Comparison of ENCODE assay signal across 1 cellular context in the genomic region with DNA sequence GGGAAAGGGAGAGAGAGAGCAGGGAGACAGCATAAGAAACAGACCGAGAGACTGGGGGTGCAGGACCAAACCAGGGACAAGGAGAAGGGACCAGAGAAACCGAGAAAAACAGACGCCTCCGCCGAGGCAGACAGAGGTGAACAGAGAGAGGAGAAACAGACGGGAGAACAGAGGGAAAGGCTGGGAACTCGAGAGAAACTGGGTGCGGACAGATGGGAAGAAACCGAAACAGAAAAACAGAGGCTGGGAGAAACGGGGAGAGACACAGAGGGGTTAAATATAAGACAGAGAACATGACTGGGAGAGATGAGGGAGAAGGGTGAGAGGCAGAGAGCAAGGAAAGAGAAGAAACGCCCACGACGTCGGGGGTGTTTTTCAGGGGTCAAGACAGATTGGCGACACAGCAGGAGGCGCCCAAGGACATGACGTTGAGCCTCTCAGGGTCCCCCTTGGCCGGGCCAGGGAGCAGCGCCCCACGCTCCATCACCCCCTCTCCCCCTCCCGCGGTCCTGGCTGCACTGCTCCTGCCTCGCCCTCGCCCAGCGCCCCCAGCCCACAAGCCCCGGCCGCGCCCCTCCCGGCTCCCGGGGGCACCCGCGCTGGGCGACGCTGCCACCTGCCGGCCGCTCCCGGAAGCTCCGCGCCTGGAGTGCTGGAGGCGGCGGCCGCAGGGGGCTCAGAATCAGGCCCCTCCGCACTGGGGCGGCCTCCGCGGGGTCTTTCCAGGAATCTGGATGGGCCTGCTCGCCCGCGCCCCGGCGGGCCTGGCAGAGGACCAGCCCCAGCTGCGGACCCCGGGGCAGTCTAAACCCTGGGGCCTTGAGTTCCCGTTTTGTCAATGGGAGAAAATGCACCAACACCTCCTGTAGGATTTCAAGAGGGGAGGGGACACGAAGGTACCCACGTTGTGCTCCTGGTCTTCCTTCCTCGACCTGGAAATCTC.
TF ChIP-seq lines count a peak whose summit lies in the region.

No MANE protein-coding gene starts in this region.

TF ChIP-seq in K562, 482 proteins besides CTCF, POLR2A, EP300 and RAD21 (continued from another document and continues in another):
- TF ChIP-seq, protein P1, sequence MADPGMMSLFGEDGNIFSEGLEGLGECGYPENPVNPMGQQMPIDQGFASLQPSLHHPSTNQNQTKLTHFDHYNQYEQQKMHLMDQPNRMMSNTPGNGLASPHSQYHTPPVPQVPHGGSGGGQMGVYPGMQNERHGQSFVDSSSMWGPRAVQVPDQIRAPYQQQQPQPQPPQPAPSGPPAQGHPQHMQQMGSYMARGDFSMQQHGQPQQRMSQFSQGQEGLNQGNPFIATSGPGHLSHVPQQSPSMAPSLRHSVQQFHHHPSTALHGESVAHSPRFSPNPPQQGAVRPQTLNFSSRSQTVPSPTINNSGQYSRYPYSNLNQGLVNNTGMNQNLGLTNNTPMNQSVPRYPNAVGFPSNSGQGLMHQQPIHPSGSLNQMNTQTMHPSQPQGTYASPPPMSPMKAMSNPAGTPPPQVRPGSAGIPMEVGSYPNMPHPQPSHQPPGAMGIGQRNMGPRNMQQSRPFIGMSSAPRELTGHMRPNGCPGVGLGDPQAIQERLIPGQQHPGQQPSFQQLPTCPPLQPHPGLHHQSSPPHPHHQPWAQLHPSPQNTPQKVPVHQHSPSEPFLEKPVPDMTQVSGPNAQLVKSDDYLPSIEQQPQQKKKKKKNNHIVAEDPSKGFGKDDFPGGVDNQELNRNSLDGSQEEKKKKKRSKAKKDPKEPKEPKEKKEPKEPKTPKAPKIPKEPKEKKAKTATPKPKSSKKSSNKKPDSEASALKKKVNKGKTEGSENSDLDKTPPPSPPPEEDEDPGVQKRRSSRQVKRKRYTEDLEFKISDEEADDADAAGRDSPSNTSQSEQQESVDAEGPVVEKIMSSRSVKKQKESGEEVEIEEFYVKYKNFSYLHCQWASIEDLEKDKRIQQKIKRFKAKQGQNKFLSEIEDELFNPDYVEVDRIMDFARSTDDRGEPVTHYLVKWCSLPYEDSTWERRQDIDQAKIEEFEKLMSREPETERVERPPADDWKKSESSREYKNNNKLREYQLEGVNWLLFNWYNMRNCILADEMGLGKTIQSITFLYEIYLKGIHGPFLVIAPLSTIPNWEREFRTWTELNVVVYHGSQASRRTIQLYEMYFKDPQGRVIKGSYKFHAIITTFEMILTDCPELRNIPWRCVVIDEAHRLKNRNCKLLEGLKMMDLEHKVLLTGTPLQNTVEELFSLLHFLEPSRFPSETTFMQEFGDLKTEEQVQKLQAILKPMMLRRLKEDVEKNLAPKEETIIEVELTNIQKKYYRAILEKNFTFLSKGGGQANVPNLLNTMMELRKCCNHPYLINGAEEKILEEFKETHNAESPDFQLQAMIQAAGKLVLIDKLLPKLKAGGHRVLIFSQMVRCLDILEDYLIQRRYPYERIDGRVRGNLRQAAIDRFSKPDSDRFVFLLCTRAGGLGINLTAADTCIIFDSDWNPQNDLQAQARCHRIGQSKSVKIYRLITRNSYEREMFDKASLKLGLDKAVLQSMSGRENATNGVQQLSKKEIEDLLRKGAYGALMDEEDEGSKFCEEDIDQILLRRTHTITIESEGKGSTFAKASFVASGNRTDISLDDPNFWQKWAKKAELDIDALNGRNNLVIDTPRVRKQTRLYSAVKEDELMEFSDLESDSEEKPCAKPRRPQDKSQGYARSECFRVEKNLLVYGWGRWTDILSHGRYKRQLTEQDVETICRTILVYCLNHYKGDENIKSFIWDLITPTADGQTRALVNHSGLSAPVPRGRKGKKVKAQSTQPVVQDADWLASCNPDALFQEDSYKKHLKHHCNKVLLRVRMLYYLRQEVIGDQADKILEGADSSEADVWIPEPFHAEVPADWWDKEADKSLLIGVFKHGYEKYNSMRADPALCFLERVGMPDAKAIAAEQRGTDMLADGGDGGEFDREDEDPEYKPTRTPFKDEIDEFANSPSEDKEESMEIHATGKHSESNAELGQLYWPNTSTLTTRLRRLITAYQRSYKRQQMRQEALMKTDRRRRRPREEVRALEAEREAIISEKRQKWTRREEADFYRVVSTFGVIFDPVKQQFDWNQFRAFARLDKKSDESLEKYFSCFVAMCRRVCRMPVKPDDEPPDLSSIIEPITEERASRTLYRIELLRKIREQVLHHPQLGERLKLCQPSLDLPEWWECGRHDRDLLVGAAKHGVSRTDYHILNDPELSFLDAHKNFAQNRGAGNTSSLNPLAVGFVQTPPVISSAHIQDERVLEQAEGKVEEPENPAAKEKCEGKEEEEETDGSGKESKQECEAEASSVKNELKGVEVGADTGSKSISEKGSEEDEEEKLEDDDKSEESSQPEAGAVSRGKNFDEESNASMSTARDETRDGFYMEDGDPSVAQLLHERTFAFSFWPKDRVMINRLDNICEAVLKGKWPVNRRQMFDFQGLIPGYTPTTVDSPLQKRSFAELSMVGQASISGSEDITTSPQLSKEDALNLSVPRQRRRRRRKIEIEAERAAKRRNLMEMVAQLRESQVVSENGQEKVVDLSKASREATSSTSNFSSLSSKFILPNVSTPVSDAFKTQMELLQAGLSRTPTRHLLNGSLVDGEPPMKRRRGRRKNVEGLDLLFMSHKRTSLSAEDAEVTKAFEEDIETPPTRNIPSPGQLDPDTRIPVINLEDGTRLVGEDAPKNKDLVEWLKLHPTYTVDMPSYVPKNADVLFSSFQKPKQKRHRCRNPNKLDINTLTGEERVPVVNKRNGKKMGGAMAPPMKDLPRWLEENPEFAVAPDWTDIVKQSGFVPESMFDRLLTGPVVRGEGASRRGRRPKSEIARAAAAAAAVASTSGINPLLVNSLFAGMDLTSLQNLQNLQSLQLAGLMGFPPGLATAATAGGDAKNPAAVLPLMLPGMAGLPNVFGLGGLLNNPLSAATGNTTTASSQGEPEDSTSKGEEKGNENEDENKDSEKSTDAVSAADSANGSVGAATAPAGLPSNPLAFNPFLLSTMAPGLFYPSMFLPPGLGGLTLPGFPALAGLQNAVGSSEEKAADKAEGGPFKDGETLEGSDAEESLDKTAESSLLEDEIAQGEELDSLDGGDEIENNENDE (IDR thresholded peaks at IDR 0.05; ENCODE audit: low read depth, low read length): no peak
- no peak for TF ChIP-seq MAFG (tag; conservative IDR thresholded peaks at IDR 0.05)
- TF ChIP-seq EZH2 (IDR thresholded peaks at IDR 0.05; ENCODE audit: borderline replicate concordance, low read depth, low read length): no peak
- TF ChIP-seq TAF9B (IDR thresholded peaks at IDR 0.05; ENCODE audit: partially characterized antibody): no peak
- peak; percentile 39; the same call in 1 of the 2 replicates for TF ChIP-seq ZNF512 (tag; IDR thresholded peaks at IDR 0.05)
- no peak for TF ChIP-seq POLR2AphosphoS2 (IDR thresholded peaks at IDR 0.05; ENCODE audit: low read length)
- TF ChIP-seq ZNF282 (CRISPR knock-in tag; IDR thresholded peaks at IDR 0.05): no peak
- TF ChIP-seq, protein P2, sequence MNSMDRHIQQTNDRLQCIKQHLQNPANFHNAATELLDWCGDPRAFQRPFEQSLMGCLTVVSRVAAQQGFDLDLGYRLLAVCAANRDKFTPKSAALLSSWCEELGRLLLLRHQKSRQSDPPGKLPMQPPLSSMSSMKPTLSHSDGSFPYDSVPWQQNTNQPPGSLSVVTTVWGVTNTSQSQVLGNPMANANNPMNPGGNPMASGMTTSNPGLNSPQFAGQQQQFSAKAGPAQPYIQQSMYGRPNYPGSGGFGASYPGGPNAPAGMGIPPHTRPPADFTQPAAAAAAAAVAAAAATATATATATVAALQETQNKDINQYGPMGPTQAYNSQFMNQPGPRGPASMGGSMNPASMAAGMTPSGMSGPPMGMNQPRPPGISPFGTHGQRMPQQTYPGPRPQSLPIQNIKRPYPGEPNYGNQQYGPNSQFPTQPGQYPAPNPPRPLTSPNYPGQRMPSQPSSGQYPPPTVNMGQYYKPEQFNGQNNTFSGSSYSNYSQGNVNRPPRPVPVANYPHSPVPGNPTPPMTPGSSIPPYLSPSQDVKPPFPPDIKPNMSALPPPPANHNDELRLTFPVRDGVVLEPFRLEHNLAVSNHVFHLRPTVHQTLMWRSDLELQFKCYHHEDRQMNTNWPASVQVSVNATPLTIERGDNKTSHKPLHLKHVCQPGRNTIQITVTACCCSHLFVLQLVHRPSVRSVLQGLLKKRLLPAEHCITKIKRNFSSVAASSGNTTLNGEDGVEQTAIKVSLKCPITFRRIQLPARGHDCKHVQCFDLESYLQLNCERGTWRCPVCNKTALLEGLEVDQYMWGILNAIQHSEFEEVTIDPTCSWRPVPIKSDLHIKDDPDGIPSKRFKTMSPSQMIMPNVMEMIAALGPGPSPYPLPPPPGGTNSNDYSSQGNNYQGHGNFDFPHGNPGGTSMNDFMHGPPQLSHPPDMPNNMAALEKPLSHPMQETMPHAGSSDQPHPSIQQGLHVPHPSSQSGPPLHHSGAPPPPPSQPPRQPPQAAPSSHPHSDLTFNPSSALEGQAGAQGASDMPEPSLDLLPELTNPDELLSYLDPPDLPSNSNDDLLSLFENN (IDR thresholded peaks at IDR 0.05; ENCODE audit: low read depth in 2 of 2, low read length in 2 of 2): no peak
- no peak for TF ChIP-seq ZNF57 (CRISPR knock-in tag; IDR thresholded peaks at IDR 0.05)
- TF ChIP-seq ZC3H11A (IDR thresholded peaks at IDR 0.05; ENCODE audit: low read depth, low read length): no peak
- TF ChIP-seq PRPF4 (IDR thresholded peaks at IDR 0.05; ENCODE audit: insufficient read depth, low read depth, low read length, poor library complexity, severe bottlenecking): no peak
- no peak for TF ChIP-seq MCM5 (IDR thresholded peaks at IDR 0.05; ENCODE audit: low read depth)
- no peak for TF ChIP-seq ARID1B (IDR thresholded peaks at IDR 0.05)
- no peak for TF ChIP-seq HES1 (IDR thresholded peaks at IDR 0.05; ENCODE audit: low read depth)
- no peak for TF ChIP-seq BHLHE40 (IDR thresholded peaks at IDR 0.05; ENCODE audit: low read length)
- no peak; the same call in 1 of the 2 replicates for TF ChIP-seq L3MBTL2 (IDR thresholded peaks at IDR 0.05)
- no peak for TF ChIP-seq PTRF (tag; IDR thresholded peaks at IDR 0.05)
- no peak for TF ChIP-seq FOXK1 (CRISPR knock-in tag; IDR thresholded peaks at IDR 0.05; ENCODE audit: borderline replicate concordance)
- no peak for TF ChIP-seq CBX2 (IDR thresholded peaks at IDR 0.05; ENCODE audit: insufficient read depth, low read length, poor library complexity, severe bottlenecking)
- TF ChIP-seq, protein P3, sequence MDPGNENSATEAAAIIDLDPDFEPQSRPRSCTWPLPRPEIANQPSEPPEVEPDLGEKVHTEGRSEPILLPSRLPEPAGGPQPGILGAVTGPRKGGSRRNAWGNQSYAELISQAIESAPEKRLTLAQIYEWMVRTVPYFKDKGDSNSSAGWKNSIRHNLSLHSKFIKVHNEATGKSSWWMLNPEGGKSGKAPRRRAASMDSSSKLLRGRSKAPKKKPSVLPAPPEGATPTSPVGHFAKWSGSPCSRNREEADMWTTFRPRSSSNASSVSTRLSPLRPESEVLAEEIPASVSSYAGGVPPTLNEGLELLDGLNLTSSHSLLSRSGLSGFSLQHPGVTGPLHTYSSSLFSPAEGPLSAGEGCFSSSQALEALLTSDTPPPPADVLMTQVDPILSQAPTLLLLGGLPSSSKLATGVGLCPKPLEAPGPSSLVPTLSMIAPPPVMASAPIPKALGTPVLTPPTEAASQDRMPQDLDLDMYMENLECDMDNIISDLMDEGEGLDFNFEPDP (CRISPR knock-in tag; IDR thresholded peaks at IDR 0.05): no peak
- TF ChIP-seq ZBTB2 (IDR thresholded peaks at IDR 0.05): no peak
- TF ChIP-seq NCOA6 (IDR thresholded peaks at IDR 0.05): no peak
- no peak for TF ChIP-seq ELF4 (CRISPR knock-in tag; IDR thresholded peaks at IDR 0.05)
- TF ChIP-seq HDAC3 (IDR thresholded peaks at IDR 0.05; ENCODE audit: borderline replicate concordance, partially characterized antibody): no peak
- TF ChIP-seq CTBP1 (IDR thresholded peaks at IDR 0.05; ENCODE audit: borderline replicate concordance): peak; percentile 54
- TF ChIP-seq MAX (CRISPR knock-in tag; IDR thresholded peaks at IDR 0.05): no peak
- TF ChIP-seq TAF7 (tag; IDR thresholded peaks at IDR 0.05): no peak
- TF ChIP-seq KLF1 (tag; IDR thresholded peaks at IDR 0.05): no peak
- TF ChIP-seq, protein P4, sequence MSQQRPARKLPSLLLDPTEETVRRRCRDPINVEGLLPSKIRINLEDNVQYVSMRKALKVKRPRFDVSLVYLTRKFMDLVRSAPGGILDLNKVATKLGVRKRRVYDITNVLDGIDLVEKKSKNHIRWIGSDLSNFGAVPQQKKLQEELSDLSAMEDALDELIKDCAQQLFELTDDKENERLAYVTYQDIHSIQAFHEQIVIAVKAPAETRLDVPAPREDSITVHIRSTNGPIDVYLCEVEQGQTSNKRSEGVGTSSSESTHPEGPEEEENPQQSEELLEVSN (IDR thresholded peaks at IDR 0.05; ENCODE audit: borderline replicate concordance in 1 of 2, extremely low read depth in 1 of 2, insufficient read depth in 1 of 2, insufficient read length in 1 of 2, low read depth in 1 of 2, low read length in 1 of 2, poor library complexity in 1 of 2, severe bottlenecking in 1 of 2): no peak
